8 cellular contexts compared by ENCODE assay signal in the genomic region with DNA sequence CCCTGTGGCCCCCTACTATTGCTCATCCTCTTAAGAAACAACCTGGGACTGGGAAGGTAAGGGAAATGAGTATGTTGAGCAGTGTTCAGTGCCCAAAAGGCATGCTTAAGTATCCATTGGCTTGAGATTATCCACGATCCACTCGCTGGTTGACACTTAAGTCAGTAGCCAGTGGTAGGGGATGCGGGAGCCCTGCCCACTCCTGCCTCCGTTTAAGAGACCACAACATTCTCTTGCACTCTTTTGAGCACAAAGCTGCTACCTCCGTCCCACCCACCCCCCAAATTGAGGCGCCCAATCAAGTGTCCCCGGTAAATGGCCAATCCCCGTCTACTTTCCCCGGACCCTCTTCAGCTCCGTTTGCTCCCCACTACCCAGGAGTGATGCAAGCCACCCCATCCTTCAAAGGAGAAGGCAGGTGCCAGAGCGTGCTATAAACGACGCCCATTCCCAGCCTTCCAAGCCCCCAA. TPM values are rescaled to one million over a fixed set of nuclear protein-coding genes. Genes with fewer than 3 reads are reported as not detected.
DNase-seq lines count a peak whose midpoint lies in the region; ATAC-seq and TF ChIP-seq lines count a peak whose summit lies in the region.

No MANE protein-coding gene starts in this region.

- DNase-seq in AG04450 (ENCODE audit: low read depth, low spot score) = no peak
- DNase-seq in activated T-helper 1 cell treated with anti-CD3 and anti-CD28 coated beads, Interleukin-12 subunit alpha, Interleukin-12 subunit beta, Interleukin-2, Interleukin-4 antibody, amounts not matched to agents 30 ng/mL and 10 ng/mL and 1 ng/mL, durations not matched to agents 14 hours and 24 hours and 36 hours (ENCODE audit: low spot score) = no peak
- no peak for DNase-seq in glomerular visceral epithelial cell (ENCODE audit: extremely low spot score)
- no peak for DNase-seq in NCI-H1436 treated with DMSO at 0.1 percent for 48 hours (lab: John Stamatoyannopoulos, UW)

- peak overlapping the region; percentile 65 for H3K27ac ChIP-seq in AG04450 (ENCODE audit: low read depth, low read length)
- no peak overlapping the region for H3K27ac ChIP-seq in iPS-18a (ENCODE audit: low read length)
- H3K27ac ChIP-seq in subcutaneous abdominal adipose tissue (ENCODE audit: low read depth, low read length) = peak overlapping the region; percentile 30

- H3K4me3 ChIP-seq in AG04450 (ENCODE audit: low read depth, low read length) = peak overlapping the region; percentile 66
- H3K4me3 ChIP-seq in iPS-18a (ENCODE audit: low read length) = peak overlapping the region; percentile 68
- H3K4me3 ChIP-seq in subcutaneous abdominal adipose tissue (ENCODE audit: low read depth in 1 of 5, low read length in 5 of 5) = peak overlapping the region; percentile 51 to 71 (median 63)

- ATAC-seq in GM21423 (IDR thresholded peaks at IDR 0.05; ENCODE audit: unreplicated experiment) (peak; percentile 12), GM19452 (IDR thresholded peaks at IDR 0.05; ENCODE audit: unreplicated experiment) (no peak)

- no peak for TF ChIP-seq CTCF in AG04450 (IDR thresholded peaks at IDR 0.05; ENCODE audit: low read depth, low read length)

- H3K36me3 ChIP-seq in iPS-18a (ENCODE audit: control insufficient read depth, low read depth, low read length) (peaks cover 22% of the 10 kb centered on the region), subcutaneous abdominal adipose tissue (ENCODE audit: control insufficient read depth in 5 of 5, insufficient read depth in 5 of 5, low read length in 5 of 5) (peaks cover 4 to 17% (median 5%) of the 10 kb centered on the region in 5 donors)

- POLR2A ChIA-PET in AG04450 (lab: Yijun Ruan, JAX) = interaction anchor here (0.6 to 0.8 kb wide), 3 partner anchors 15 to 97 kb away, joined by 4 to 7 read pairs (median 4); no protein-coding TSS in a partner anchor

- peak overlapping the region; percentile 81 for H3K4me3 Mint-ChIP-seq in activated T-helper 1 cell treated with anti-CD3 and anti-CD28 coated beads, Interleukin-12 subunit alpha, Interleukin-12 subunit beta, Interleukin-2, Interleukin-4 antibody, amounts not matched to agents 30 ng/mL and 10 ng/mL and 1 ng/mL, durations not matched to agents 14 hours and 24 hours and 36 hours

- H3K27me3 ChIP-seq in AG04450 (ENCODE audit: control insufficient read depth, insufficient read depth, low read length) (peaks cover 12% of the 10 kb centered on the region), iPS-18a (ENCODE audit: control insufficient read depth, insufficient read depth, low read length) (peaks cover 34% of the 10 kb centered on the region), subcutaneous abdominal adipose tissue (ENCODE audit: control insufficient read depth in 5 of 5, insufficient read depth in 4 of 5, low read length in 5 of 5) (peaks cover 0 to 6% (median 3%) of the 10 kb centered on the region in 5 donors)

- intact Hi-C loops in activated T-helper 1 cell treated with anti-CD3 and anti-CD28 coated beads, Interleukin-12 subunit alpha, Interleukin-12 subunit beta, Interleukin-2, Interleukin-4 antibody, amounts not matched to agents 30 ng/mL and 10 ng/mL and 1 ng/mL, durations not matched to agents 14 hours and 24 hours and 36 hours (cut with micrococcal nuclease) = loop anchor here (1.0 to 5.0 kb wide), 4 partner anchors 24 to 329 kb away; a partner anchor contains a TSS

- H3K9ac ChIP-seq in iPS-18a (ENCODE audit: low read length) (peak overlapping the region; percentile 40), subcutaneous abdominal adipose tissue (ENCODE audit: low read length in 5 of 5) (peak overlapping the region in 2 of 5 donors; percentile 21 to 65)

- H3K27ac Mint-ChIP-seq in activated T-helper 1 cell treated with anti-CD3 and anti-CD28 coated beads, Interleukin-12 subunit alpha, Interleukin-12 subunit beta, Interleukin-2, Interleukin-4 antibody, amounts not matched to agents 30 ng/mL and 10 ng/mL and 1 ng/mL, durations not matched to agents 14 hours and 24 hours and 36 hours = peak overlapping the region; percentile 80

- CTCF ChIA-PET in AG04450 (lab: Charles Lee) = interaction anchor here (1.7 kb wide), 1 partner anchor 130 kb away, joined by 8 read pairs; no protein-coding TSS in a partner anchor

- H3K4me1 Mint-ChIP-seq in activated T-helper 1 cell treated with anti-CD3 and anti-CD28 coated beads, Interleukin-12 subunit alpha, Interleukin-12 subunit beta, Interleukin-2, Interleukin-4 antibody, amounts not matched to agents 30 ng/mL and 10 ng/mL and 1 ng/mL, durations not matched to agents 14 hours and 24 hours and 36 hours (ENCODE audit: low read depth) = peaks cover 5% of the 10 kb centered on the region

- peaks cover 9% of the 10 kb centered on the region for H3K36me3 Mint-ChIP-seq in activated T-helper 1 cell treated with anti-CD3 and anti-CD28 coated beads, Interleukin-12 subunit alpha, Interleukin-12 subunit beta, Interleukin-2, Interleukin-4 antibody, amounts not matched to agents 30 ng/mL and 10 ng/mL and 1 ng/mL, durations not matched to agents 14 hours and 24 hours and 36 hours (ENCODE audit: low read depth)

- H3K9me3 Mint-ChIP-seq in activated T-helper 1 cell treated with anti-CD3 and anti-CD28 coated beads, Interleukin-12 subunit alpha, Interleukin-12 subunit beta, Interleukin-2, Interleukin-4 antibody, amounts not matched to agents 30 ng/mL and 10 ng/mL and 1 ng/mL, durations not matched to agents 14 hours and 24 hours and 36 hours = no peaks in the 10 kb centered on the region

- H3K9me3 ChIP-seq in AG04450 (ENCODE audit: control insufficient read depth, insufficient read depth, low read length) (no peaks in the 10 kb centered on the region), iPS-18a (ENCODE audit: control insufficient read depth, low read depth, low read length) (peaks cover 11% of the 10 kb centered on the region), subcutaneous abdominal adipose tissue (ENCODE audit: control insufficient read depth in 5 of 5, low read length in 5 of 5) (no peaks in the 10 kb centered on the region)

- H3K4me1 ChIP-seq in iPS-18a (ENCODE audit: control insufficient read depth, low read depth, low read length) (no peaks in the 10 kb centered on the region), subcutaneous abdominal adipose tissue (ENCODE audit: control insufficient read depth in 5 of 5, insufficient read depth in 5 of 5, low read length in 5 of 5) (peaks cover 0 to 10% (median 4%) of the 10 kb centered on the region in 5 donors)

- H3K27me3 Mint-ChIP-seq in activated T-helper 1 cell treated with anti-CD3 and anti-CD28 coated beads, Interleukin-12 subunit alpha, Interleukin-12 subunit beta, Interleukin-2, Interleukin-4 antibody, amounts not matched to agents 30 ng/mL and 10 ng/mL and 1 ng/mL, durations not matched to agents 14 hours and 24 hours and 36 hours (ENCODE audit: insufficient read depth) = peaks cover 9% of the 10 kb centered on the region

RNA-seq across cellular contexts. Expression of a gene that starts 25.0 kb away (rescaled TPM):
- 18.0 and 20.8 TPM in 2 replicates for polyA plus RNA-seq in AG04450 (2011; rRNA removed)
- polyA minus RNA-seq in AG04450 (2011; rRNA and poly(A)+ RNA removed) = 12.6 and 14.3 TPM in 2 replicates
- 59.3 and 62.4 TPM in 2 replicates for total RNA-seq in activated T-helper 1 cell treated with anti-CD3 and anti-CD28 coated beads, Interleukin-12 subunit alpha, Interleukin-12 subunit beta, Interleukin-2, Interleukin-4 antibody, amounts not matched to agents 30 ng/mL and 10 ng/mL and 1 ng/mL, durations not matched to agents 14 hours and 24 hours and 36 hours

RNA-seq across cellular contexts. Expression of a gene that starts 51.5 kb away (rescaled TPM):
- polyA plus RNA-seq in AG04450 (2011; rRNA removed) = 1.0 and 1.7 TPM in 2 replicates
- 2.4 and 2.9 TPM in 2 replicates for polyA minus RNA-seq in AG04450 (2011; rRNA and poly(A)+ RNA removed)
- total RNA-seq in activated T-helper 1 cell treated with anti-CD3 and anti-CD28 coated beads, Interleukin-12 subunit alpha, Interleukin-12 subunit beta, Interleukin-2, Interleukin-4 antibody, amounts not matched to agents 30 ng/mL and 10 ng/mL and 1 ng/mL, durations not matched to agents 14 hours and 24 hours and 36 hours = 8.8 and 9.3 TPM in 2 replicates
